ENCODE assay signal across 15 cellular contexts in genomic region chr5:82331557-82331956, GRCh38.
"Had no signal": no experiment of that assay in that cellular context is flagged by ENCODE, and none has a peak within 500 bp of the region (broad histone marks: within the 10 kb centered on the region; RNA-seq: fewer than 3 reads in every experiment).

No MANE protein-coding gene starts in this region.

- H3K9me3 ChIP-seq: lower lobe of right lung, neutrophil, pancreas had no signal

- H3K27ac ChIP-seq: lower lobe of right lung, neutrophil, pancreas had no signal

- H3K27me3 ChIP-seq: neutrophil, pancreas had no signal

- H3K36me3 ChIP-seq: lower lobe of right lung, neutrophil, pancreas had no signal

- H3K4me1 ChIP-seq: pancreas had no signal

- DNase-seq: activated B cell treated with CpG ODN at 0.5 μM for 24 hours; activated CD4-positive, alpha-beta memory T cell treated with anti-CD3 and anti-CD28 coated beads, Interleukin-2, amount 10 ng/mL, durations not matched to agents 7 days and 5 days; activated CD4-positive, alpha-beta T cell treated with anti-CD3 and anti-CD28 coated beads for 4 hours; activated CD8-positive, alpha-beta memory T cell treated with anti-CD3 and anti-CD28 coated beads, Interleukin-2, amount 10 ng/mL, durations not matched to agents 7 days and 5 days; activated naive CD4-positive, alpha-beta T cell treated with Interleukin-2 at 50 U/mL for 16 hours; activated naive CD8-positive, alpha-beta T cell treated with anti-CD3 and anti-CD28 coated beads, Interleukin-2, amount 10 ng/mL, durations not matched to agents 7 days and 5 days; cerebellar nuclear complex; effector CD4-positive, alpha-beta T cell; lower lobe of right lung; pancreas; stimulated activated CD4-positive, alpha-beta T cell treated with anti-CD3 and anti-CD28 coated beads, Interleukin-1b, Interleukin-23, amount 100 ng/mL, for 48 hours; stimulated activated naive CD4-positive, alpha-beta T cell treated with Interleukin-2 at 50 U/mL for 16 hours had no signal

- H3K4me3 ChIP-seq: lower lobe of right lung, pancreas had no signal

- ATAC-seq: activated CD8-positive, alpha-beta memory T cell treated with anti-CD3 and anti-CD28 coated beads, Interleukin-2, amount 10 ng/mL, durations not matched to agents 7 days and 5 days; esophagus mucosa; lower lobe of right lung; natural killer cell treated with Interleukin-12 subunit alpha and Interleukin-12 subunit beta and Interleukin-15 and Interleukin-18, amount 100 ng/mL, for 72 hours; pancreas had no signal
